Comparison of ENCODE assay signal across 21 cellular contexts in the genomic region with DNA sequence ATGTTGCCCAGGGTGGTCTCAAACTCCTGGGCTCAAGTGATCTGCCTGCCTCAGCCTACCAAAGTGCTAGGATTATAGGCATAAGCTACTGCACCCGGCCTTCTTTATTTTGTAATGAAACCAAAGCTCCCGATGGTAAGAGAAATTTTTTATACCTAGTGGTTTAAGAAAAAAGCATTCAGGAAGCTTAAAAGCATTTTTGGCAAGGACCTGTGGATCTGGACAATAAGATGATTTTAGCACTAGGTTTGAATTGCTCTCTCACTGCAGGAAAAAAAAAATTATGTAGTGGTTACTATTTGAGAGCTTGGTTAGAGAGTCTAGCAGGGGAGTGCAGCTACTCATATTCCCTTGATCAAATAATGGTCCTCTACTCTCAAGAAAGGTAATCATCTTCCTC.
DNase-seq lines count a peak whose midpoint lies in the region; ATAC-seq and TF ChIP-seq lines count a peak whose summit lies in the region.
"Had no signal": no experiment of that assay in that cellular context is flagged by ENCODE, and none has a peak within 500 bp of the region (broad histone marks: within the 10 kb centered on the region; RNA-seq: fewer than 3 reads in every experiment).

No MANE protein-coding gene starts in this region.

- no peaks in the 10 kb centered on the region for H3K27me3 ChIP-seq in hepatocyte

- TF ChIP-seq CTCF in hepatocyte (IDR thresholded peaks at IDR 0.05; ENCODE audit: poor library complexity), result no peak

- H3K27me3 Mint-ChIP-seq in T-helper 17 cell, result no peaks in the 10 kb centered on the region
- H3K27me3 Mint-ChIP-seq: CD4-positive, alpha-beta T cell had no signal

- no peak overlapping the region for H2AFZ ChIP-seq in hepatocyte

- ATAC-seq in T-helper 17 cell, result no peak
- ATAC-seq: A549, GM12878, PC-3 had no signal

- no peaks in the 10 kb centered on the region for H3K36me3 ChIP-seq in hepatocyte (replicated peaks; ENCODE audit: insufficient read depth, low read depth)

- no peaks in the 10 kb centered on the region for H3K4me1 Mint-ChIP-seq in T-helper 17 cell

- H3K9me2 ChIP-seq in hepatocyte (replicated peaks; ENCODE audit: insufficient read depth), result no peaks in the 10 kb centered on the region

- no peaks in the 10 kb centered on the region for H3K4me1 ChIP-seq in hepatocyte (ENCODE audit: insufficient read depth)
- H3K4me1 ChIP-seq: A549, Caco-2 had no signal

- no peaks in the 10 kb centered on the region for H4K20me1 ChIP-seq in hepatocyte (ENCODE audit: insufficient read depth, poor library complexity, severe bottlenecking)

- no peak overlapping the region for H3K4me3 Mint-ChIP-seq in T-helper 17 cell
- H3K4me3 Mint-ChIP-seq: CD4-positive, alpha-beta T cell had no signal

- H3K9me3 ChIP-seq in hepatocyte (ENCODE audit: low read depth), result no peaks in the 10 kb centered on the region
- H3K9me3 ChIP-seq in T-helper 17 cell (ENCODE audit: control insufficient read depth, low read length, poor library complexity, severe bottlenecking), result no peaks in the 10 kb centered on the region
- H3K9me3 ChIP-seq: A549, Caco-2 had no signal

- peak overlapping the region; percentile 46 for H3K27ac ChIP-seq in hepatocyte
- H3K27ac ChIP-seq: A549 had no signal

- DNase-seq in NCI-H2227 (lab: John Stamatoyannopoulos, UW; ENCODE audit: unreplicated experiment) (peak; percentile 4), NCI-H2227 treated with DMSO at 0.1 percent for 48 hours (lab: John Stamatoyannopoulos, UW) (no peak), NCI-H1092 treated with DMSO at 0.1 percent for 48 hours (lab: John Stamatoyannopoulos, UW) (peak; percentile 99), NCI-H2107 (lab: John Stamatoyannopoulos, UW) (peak; percentile 92), hepatocyte (ENCODE audit: low spot score) (peak; percentile 11), T-helper 17 cell (no peak)
- no peak for DNase-seq in stimulated activated CD4-positive, alpha-beta T cell treated with anti-CD3 and anti-CD28 coated beads, Interleukin-4, amount 100 ng/mL, for 1 hour
- DNase-seq: Caco-2; CD4-positive, alpha-beta T cell; GF-D8; MM.1S; NCI-H146; NCI-H226; NCI-H526 treated with DMSO at 0.1 percent for 48 hours; PC-3; RPMI8226; SHP77 treated with DMSO at 0.1 percent for 48 hours; T-helper 1 cell; T1000 had no signal

- no peak overlapping the region for H3K4me2 ChIP-seq in hepatocyte
- H3K4me2 ChIP-seq: A549 had no signal

- WGBS in hepatocyte (ENCODE audit: low lambda C conversion rate, missing lambda C conversion rate), result 66% methylated on average over 2 of the region's 2 CpGs

- no peak overlapping the region for H3K27ac Mint-ChIP-seq in T-helper 17 cell
- H3K27ac Mint-ChIP-seq: CD4-positive, alpha-beta T cell had no signal

- no peaks in the 10 kb centered on the region for H3K79me2 ChIP-seq in hepatocyte

- no peak overlapping the region for H3K4me3 ChIP-seq in hepatocyte
- H3K4me3 ChIP-seq: A549, GM12878 had no signal

- no peaks in the 10 kb centered on the region for H3K36me3 Mint-ChIP-seq in T-helper 17 cell (ENCODE audit: low read depth)

Comparison
In these comparisons a context has a peak if more than half of its experiments do, and no peak if none do; other contexts are left out.
1. DNase-seq: peak in NCI-H2227 (single experiment), NCI-H1092 treated with DMSO at 0.1 percent for 48 hours (single experiment), NCI-H2107 (single experiment) and hepatocyte (single experiment); none in NCI-H2227 treated with DMSO at 0.1 percent for 48 hours (single experiment), T-helper 17 cell (0 of 3) and stimulated activated CD4-positive, alpha-beta T cell treated with anti-CD3 and anti-CD28 coated beads, Interleukin-4, amount 100 ng/mL, for 1 hour (single experiment).